In genomic region chr5:157271740-157272271, GRCh38 we compare ENCODE assay signal across 1 cellular context.
TF ChIP-seq lines count a peak whose summit lies in the region.

No MANE protein-coding gene starts in this region.

TF ChIP-seq in GM23338, 12 proteins besides CTCF, POLR2A, EP300 and RAD21 (continued from another document):
- no peak for TF ChIP-seq ZNF462 (CRISPR knock-in tag; IDR thresholded peaks at IDR 0.05)
- TF ChIP-seq REST (IDR thresholded peaks at IDR 0.05; ENCODE audit: unreplicated experiment) = no peak
- no peak for TF ChIP-seq ETS1 (IDR thresholded peaks at IDR 0.05)
